Comparison of ENCODE assay signal across 1 cellular context in the genomic region with DNA sequence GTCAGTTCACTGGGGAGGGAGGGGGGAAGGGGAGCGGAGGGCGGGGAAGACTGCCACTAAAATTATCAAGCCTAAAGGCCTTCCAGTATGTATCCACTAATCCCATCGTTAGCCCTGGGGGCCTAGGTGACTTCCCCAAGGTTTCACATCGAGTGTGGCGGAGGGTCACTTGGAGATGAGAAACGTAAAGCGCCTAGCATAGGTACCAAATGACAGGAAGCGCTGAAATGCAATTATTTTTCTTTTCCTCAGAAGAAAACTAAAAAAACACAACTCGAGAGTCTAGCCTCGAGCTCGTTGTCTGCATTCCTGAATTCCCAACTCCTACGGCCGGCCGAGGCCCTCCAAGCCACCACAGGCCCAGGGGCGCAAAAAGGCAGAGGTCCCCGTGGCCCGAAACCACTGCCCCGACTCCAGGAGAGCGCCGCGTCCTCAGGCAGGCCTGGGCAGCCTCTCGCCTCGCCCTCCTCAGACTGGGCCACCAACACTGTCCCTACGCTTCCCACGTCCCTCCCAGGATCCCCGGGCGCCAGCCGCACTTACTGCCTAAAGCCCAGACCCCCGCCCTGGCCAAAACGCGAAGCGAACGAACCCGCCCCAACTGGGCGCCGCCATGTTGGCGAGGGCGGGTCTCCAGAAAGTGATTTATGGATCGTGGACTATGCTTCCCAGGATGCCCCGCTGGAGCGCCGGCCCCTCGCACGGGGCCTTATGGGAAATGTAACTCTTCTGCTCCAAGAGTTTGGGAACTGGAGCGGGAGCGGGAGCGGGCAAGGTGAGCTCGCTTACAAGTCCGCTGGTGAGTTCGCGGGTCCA.
TF ChIP-seq lines count a peak whose summit lies in the region.

A gene with protein sequence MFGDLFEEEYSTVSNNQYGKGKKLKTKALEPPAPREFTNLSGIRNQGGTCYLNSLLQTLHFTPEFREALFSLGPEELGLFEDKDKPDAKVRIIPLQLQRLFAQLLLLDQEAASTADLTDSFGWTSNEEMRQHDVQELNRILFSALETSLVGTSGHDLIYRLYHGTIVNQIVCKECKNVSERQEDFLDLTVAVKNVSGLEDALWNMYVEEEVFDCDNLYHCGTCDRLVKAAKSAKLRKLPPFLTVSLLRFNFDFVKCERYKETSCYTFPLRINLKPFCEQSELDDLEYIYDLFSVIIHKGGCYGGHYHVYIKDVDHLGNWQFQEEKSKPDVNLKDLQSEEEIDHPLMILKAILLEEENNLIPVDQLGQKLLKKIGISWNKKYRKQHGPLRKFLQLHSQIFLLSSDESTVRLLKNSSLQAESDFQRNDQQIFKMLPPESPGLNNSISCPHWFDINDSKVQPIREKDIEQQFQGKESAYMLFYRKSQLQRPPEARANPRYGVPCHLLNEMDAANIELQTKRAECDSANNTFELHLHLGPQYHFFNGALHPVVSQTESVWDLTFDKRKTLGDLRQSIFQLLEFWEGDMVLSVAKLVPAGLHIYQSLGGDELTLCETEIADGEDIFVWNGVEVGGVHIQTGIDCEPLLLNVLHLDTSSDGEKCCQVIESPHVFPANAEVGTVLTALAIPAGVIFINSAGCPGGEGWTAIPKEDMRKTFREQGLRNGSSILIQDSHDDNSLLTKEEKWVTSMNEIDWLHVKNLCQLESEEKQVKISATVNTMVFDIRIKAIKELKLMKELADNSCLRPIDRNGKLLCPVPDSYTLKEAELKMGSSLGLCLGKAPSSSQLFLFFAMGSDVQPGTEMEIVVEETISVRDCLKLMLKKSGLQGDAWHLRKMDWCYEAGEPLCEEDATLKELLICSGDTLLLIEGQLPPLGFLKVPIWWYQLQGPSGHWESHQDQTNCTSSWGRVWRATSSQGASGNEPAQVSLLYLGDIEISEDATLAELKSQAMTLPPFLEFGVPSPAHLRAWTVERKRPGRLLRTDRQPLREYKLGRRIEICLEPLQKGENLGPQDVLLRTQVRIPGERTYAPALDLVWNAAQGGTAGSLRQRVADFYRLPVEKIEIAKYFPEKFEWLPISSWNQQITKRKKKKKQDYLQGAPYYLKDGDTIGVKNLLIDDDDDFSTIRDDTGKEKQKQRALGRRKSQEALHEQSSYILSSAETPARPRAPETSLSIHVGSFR (minus strand): TSS at position 642 of the 816 bp plus-strand sequence. CDS start 1,228 bp downstream, outside the sequence.

TF ChIP-seq in K562, 482 proteins besides CTCF, POLR2A, EP300 and RAD21 (continued from another document and continues in another):
- TF ChIP-seq, protein P1, sequence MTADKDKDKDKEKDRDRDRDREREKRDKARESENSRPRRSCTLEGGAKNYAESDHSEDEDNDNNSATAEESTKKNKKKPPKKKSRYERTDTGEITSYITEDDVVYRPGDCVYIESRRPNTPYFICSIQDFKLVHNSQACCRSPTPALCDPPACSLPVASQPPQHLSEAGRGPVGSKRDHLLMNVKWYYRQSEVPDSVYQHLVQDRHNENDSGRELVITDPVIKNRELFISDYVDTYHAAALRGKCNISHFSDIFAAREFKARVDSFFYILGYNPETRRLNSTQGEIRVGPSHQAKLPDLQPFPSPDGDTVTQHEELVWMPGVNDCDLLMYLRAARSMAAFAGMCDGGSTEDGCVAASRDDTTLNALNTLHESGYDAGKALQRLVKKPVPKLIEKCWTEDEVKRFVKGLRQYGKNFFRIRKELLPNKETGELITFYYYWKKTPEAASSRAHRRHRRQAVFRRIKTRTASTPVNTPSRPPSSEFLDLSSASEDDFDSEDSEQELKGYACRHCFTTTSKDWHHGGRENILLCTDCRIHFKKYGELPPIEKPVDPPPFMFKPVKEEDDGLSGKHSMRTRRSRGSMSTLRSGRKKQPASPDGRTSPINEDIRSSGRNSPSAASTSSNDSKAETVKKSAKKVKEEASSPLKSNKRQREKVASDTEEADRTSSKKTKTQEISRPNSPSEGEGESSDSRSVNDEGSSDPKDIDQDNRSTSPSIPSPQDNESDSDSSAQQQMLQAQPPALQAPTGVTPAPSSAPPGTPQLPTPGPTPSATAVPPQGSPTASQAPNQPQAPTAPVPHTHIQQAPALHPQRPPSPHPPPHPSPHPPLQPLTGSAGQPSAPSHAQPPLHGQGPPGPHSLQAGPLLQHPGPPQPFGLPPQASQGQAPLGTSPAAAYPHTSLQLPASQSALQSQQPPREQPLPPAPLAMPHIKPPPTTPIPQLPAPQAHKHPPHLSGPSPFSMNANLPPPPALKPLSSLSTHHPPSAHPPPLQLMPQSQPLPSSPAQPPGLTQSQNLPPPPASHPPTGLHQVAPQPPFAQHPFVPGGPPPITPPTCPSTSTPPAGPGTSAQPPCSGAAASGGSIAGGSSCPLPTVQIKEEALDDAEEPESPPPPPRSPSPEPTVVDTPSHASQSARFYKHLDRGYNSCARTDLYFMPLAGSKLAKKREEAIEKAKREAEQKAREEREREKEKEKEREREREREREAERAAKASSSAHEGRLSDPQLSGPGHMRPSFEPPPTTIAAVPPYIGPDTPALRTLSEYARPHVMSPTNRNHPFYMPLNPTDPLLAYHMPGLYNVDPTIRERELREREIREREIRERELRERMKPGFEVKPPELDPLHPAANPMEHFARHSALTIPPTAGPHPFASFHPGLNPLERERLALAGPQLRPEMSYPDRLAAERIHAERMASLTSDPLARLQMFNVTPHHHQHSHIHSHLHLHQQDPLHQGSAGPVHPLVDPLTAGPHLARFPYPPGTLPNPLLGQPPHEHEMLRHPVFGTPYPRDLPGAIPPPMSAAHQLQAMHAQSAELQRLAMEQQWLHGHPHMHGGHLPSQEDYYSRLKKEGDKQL (CRISPR knock-in tag; IDR thresholded peaks at IDR 0.05; ENCODE audit: borderline replicate concordance): no peak
- no peak for TF ChIP-seq NFE2L1 (tag; IDR thresholded peaks at IDR 0.05; ENCODE audit: borderline replicate concordance, low read depth)
- TF ChIP-seq ZNF77 (CRISPR knock-in tag; IDR thresholded peaks at IDR 0.05): no peak
- TF ChIP-seq RFX5 (IDR thresholded peaks at IDR 0.05; ENCODE audit: low read depth, low read length): no peak
- TF ChIP-seq MAZ (CRISPR knock-in tag; conservative IDR thresholded peaks at IDR 0.05 in 1 of 2, IDR thresholded peaks at IDR 0.05 in 1 of 2): peak; percentile 74 to 84
- TF ChIP-seq HDGF (IDR thresholded peaks at IDR 0.05): no peak
- no peak for TF ChIP-seq ETS2 (tag; IDR thresholded peaks at IDR 0.05; ENCODE audit: borderline replicate concordance, poor library complexity, severe bottlenecking)
- TF ChIP-seq, protein P2, sequence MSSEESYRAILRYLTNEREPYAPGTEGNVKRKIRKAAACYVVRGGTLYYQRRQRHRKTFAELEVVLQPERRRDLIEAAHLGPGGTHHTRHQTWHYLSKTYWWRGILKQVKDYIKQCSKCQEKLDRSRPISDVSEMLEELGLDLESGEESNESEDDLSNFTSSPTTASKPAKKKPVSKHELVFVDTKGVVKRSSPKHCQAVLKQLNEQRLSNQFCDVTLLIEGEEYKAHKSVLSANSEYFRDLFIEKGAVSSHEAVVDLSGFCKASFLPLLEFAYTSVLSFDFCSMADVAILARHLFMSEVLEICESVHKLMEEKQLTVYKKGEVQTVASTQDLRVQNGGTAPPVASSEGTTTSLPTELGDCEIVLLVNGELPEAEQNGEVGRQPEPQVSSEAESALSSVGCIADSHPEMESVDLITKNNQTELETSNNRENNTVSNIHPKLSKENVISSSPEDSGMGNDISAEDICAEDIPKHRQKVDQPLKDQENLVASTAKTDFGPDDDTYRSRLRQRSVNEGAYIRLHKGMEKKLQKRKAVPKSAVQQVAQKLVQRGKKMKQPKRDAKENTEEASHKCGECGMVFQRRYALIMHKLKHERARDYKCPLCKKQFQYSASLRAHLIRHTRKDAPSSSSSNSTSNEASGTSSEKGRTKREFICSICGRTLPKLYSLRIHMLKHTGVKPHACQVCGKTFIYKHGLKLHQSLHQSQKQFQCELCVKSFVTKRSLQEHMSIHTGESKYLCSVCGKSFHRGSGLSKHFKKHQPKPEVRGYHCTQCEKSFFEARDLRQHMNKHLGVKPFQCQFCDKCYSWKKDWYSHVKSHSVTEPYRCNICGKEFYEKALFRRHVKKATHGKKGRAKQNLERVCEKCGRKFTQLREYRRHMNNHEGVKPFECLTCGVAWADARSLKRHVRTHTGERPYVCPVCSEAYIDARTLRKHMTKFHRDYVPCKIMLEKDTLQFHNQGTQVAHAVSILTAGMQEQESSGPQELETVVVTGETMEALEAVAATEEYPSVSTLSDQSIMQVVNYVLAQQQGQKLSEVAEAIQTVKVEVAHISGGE (CRISPR knock-in tag; IDR thresholded peaks at IDR 0.05): no peak
- TF ChIP-seq CCAR2 (IDR thresholded peaks at IDR 0.05; ENCODE audit: low read depth, low read length): no peak
- no peak for TF ChIP-seq FOXP1 (CRISPR knock-in tag; IDR thresholded peaks at IDR 0.05)
- TF ChIP-seq POLR3G (IDR thresholded peaks at IDR 0.05; ENCODE audit: extremely low read depth, insufficient read length, insufficient replicate concordance): no peak
- TF ChIP-seq, protein P3, sequence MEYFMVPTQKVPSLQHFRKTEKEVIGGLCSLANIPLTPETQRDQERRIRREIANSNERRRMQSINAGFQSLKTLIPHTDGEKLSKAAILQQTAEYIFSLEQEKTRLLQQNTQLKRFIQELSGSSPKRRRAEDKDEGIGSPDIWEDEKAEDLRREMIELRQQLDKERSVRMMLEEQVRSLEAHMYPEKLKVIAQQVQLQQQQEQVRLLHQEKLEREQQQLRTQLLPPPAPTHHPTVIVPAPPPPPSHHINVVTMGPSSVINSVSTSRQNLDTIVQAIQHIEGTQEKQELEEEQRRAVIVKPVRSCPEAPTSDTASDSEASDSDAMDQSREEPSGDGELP (CRISPR knock-in tag; IDR thresholded peaks at IDR 0.05; ENCODE audit: borderline replicate concordance): peak; percentile 67; the same call in 1 of the 2 replicates
- no peak for TF ChIP-seq ZNF507 (tag; conservative IDR thresholded peaks at IDR 0.05)
- TF ChIP-seq ZNF512 (tag; IDR thresholded peaks at IDR 0.05): no peak
- no peak for TF ChIP-seq SNRNP70 (optimal IDR thresholded peaks at IDR 0.05; ENCODE audit: low read depth, low read length)
- TF ChIP-seq, protein P4, sequence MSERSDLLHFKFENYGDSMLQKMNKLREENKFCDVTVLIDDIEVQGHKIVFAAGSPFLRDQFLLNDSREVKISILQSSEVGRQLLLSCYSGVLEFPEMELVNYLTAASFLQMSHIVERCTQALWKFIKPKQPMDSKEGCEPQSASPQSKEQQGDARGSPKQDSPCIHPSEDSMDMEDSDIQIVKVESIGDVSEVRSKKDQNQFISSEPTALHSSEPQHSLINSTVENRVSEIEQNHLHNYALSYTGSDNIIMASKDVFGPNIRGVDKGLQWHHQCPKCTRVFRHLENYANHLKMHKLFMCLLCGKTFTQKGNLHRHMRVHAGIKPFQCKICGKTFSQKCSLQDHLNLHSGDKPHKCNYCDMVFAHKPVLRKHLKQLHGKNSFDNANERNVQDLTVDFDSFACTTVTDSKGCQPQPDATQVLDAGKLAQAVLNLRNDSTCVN (CRISPR knock-in tag; IDR thresholded peaks at IDR 0.05): no peak
- no peak for TF ChIP-seq NFXL1 (CRISPR knock-in tag; IDR thresholded peaks at IDR 0.05)
- TF ChIP-seq RREB1 (CRISPR knock-in tag; IDR thresholded peaks at IDR 0.05): no peak
- no peak for TF ChIP-seq NR2C2 (CRISPR knock-in tag; IDR thresholded peaks at IDR 0.05)
- TF ChIP-seq NR2C2 (tag; IDR thresholded peaks at IDR 0.05): no peak
